In the genomic region with DNA sequence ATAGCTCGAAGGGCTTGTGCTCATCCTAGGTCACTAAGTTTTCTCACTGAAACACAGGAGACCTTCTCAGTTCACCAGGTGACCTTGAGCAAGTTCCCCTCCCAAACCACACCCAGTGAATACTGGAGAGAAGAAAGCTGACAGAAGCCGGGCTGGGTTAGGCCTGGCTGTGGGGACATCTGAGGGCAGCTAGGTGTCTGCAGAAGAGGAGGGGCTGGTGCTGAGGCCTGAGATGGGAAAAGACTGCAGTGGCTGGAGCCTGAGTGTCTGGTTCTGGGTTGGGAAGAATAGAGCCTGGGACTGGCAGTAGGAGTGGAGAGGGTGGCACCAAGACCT, we compare ENCODE assay signal across 1 cellular context.
TF ChIP-seq lines count a peak whose summit lies in the region.

No MANE protein-coding gene starts in this region.

TF ChIP-seq in A549, 52 proteins besides CTCF, POLR2A, EP300 and RAD21:
- TF ChIP-seq CHD2 (IDR thresholded peaks at IDR 0.05; ENCODE audit: low read length, partially characterized antibody) = no peak
TF ChIP-seq in A549: peak in this region for 0.
